ENCODE assay signal across 21 cellular contexts in genomic region chr15:48887144-48887543, GRCh38.
"Had no signal": no experiment of that assay in that cellular context is flagged by ENCODE, and none has a peak within 500 bp of the region (broad histone marks: within the 10 kb centered on the region; RNA-seq: fewer than 3 reads in every experiment).

No MANE protein-coding gene starts in this region.

- H3K4me3 Mint-ChIP-seq: activated CD4-positive, alpha-beta T cell treated with anti-CD3 and anti-CD28 coated beads, Interleukin-2, amount 10 ng/mL, durations not matched to agents 7 days and 5 days; activated CD8-positive, alpha-beta T cell treated with anti-CD3 and anti-CD28 coated beads, Interleukin-2, amount 10 ng/mL, durations not matched to agents 7 days and 5 days; activated naive CD8-positive, alpha-beta T cell; nephron; stimulated activated naive B cell treated with anti-CD40 and anti-IgM and Interleukin-4, amounts not matched to agents 10 μg/mL and 1 μg/mL and 100 μg/mL, for 72 hours; T-cell had no signal

- H3K27ac ChIP-seq: cardiac muscle cell, esophagus squamous epithelium, spleen, upper lobe of right lung had no signal

- DNase-seq: activated CD4-positive, alpha-beta T cell treated with anti-CD3 and anti-CD28 coated beads, Interleukin-2, amount 10 ng/mL, durations not matched to agents 7 days and 5 days; activated CD8-positive, alpha-beta memory T cell treated with anti-CD3 and anti-CD28 coated beads, Interleukin-2, amount 50 U/mL, for 48 hours; activated CD8-positive, alpha-beta T cell treated with anti-CD3 and anti-CD28 coated beads, Interleukin-2, amount 10 ng/mL, durations not matched to agents 7 days and 5 days; activated gamma-delta T cell treated with Interleukin-2 at 50 U/mL for 16 hours; dermis blood vessel endothelial cell; effector memory CD4-positive, alpha-beta T cell; esophagus squamous epithelium; hypothalamus; islet precursor cell; midbrain; spleen; stimulated activated naive B cell treated with anti-CD40 and anti-IgM and Interleukin-4, amounts not matched to agents 10 μg/mL and 1 μg/mL and 100 μg/mL, for 72 hours; T-cell; T1000; upper lobe of right lung had no signal

- H3K27ac Mint-ChIP-seq: activated CD4-positive, alpha-beta T cell treated with anti-CD3 and anti-CD28 coated beads, Interleukin-2, amount 10 ng/mL, durations not matched to agents 7 days and 5 days; activated CD8-positive, alpha-beta T cell treated with anti-CD3 and anti-CD28 coated beads, Interleukin-2, amount 10 ng/mL, durations not matched to agents 7 days and 5 days; activated naive CD8-positive, alpha-beta T cell; nephron; stimulated activated naive B cell treated with anti-CD40 and anti-IgM and Interleukin-4, amounts not matched to agents 10 μg/mL and 1 μg/mL and 100 μg/mL, for 72 hours; T-cell had no signal

- H3K9me3 Mint-ChIP-seq: activated CD4-positive, alpha-beta T cell treated with anti-CD3 and anti-CD28 coated beads, Interleukin-2, amount 10 ng/mL, durations not matched to agents 7 days and 5 days; nephron; stimulated activated naive B cell treated with anti-CD40 and anti-IgM and Interleukin-4, amounts not matched to agents 10 μg/mL and 1 μg/mL and 100 μg/mL, for 72 hours; T-cell had no signal

- H3K4me3 ChIP-seq: cardiac muscle cell, esophagus squamous epithelium, lung, spleen, upper lobe of right lung had no signal

- FAIRE-seq: endothelial cell of umbilical vein had no signal

- ATAC-seq: activated CD4-positive, CD25-positive, alpha-beta regulatory T cell treated with anti-CD3 and anti-CD28 coated beads, Interleukin-2, amount 50 U/mL, for 24 hours; activated CD8-positive, alpha-beta T cell treated with anti-CD3 and anti-CD28 coated beads, Interleukin-2, amount 10 ng/mL, durations not matched to agents 7 days and 5 days; stimulated activated naive B cell treated with anti-CD40 and anti-IgM and Interleukin-4, amounts not matched to agents 10 μg/mL and 1 μg/mL and 100 μg/mL, for 72 hours; T-cell; upper lobe of right lung had no signal

- H3K27me3 ChIP-seq: cardiac muscle cell, esophagus squamous epithelium, upper lobe of right lung had no signal

- H3K36me3 ChIP-seq: cardiac muscle cell, esophagus squamous epithelium, spleen, upper lobe of right lung had no signal

- H3K9me3 ChIP-seq: esophagus squamous epithelium, spleen, upper lobe of right lung had no signal

- H3K4me1 ChIP-seq: esophagus squamous epithelium, spleen, upper lobe of right lung had no signal

- H3K36me3 Mint-ChIP-seq: stimulated activated naive B cell treated with anti-CD40 and anti-IgM and Interleukin-4, amounts not matched to agents 10 μg/mL and 1 μg/mL and 100 μg/mL, for 72 hours; T-cell had no signal

- H3K4me1 Mint-ChIP-seq: T-cell had no signal
